7 cellular contexts compared by ENCODE assay signal in genomic region chr1:49906365-49906764, GRCh38.
"Had no signal": no experiment of that assay in that cellular context is flagged by ENCODE, and none has a peak within 500 bp of the region (broad histone marks: within the 10 kb centered on the region; RNA-seq: fewer than 3 reads in every experiment).

No MANE protein-coding gene starts in this region.

- H3K9ac ChIP-seq: KMS-11 had no signal

- H3K4me2 ChIP-seq: KMS-11 had no signal

- H3K27ac ChIP-seq: HL-60, KMS-11 had no signal

- DNase-seq: IMR-90, KBM-7, KG1 had no signal

- FAIRE-seq: HepG2, HTR-8/SVneo had no signal

- ATAC-seq: HepG2 had no signal
